In genomic region chr10:411597-411996, GRCh38 we compare ENCODE assay signal across 16 cellular contexts.
DNase-seq lines count a peak whose midpoint lies in the region; ATAC-seq and TF ChIP-seq lines count a peak whose summit lies in the region.
"Had no signal": no experiment of that assay in that cellular context is flagged by ENCODE, and none has a peak within 500 bp of the region (broad histone marks: within the 10 kb centered on the region; RNA-seq: fewer than 3 reads in every experiment).

No MANE protein-coding gene starts in this region.

- peak overlapping the region; percentile 84 for H3K27ac Mint-ChIP-seq in glutamatergic neuron (ENCODE audit: unreplicated experiment)
- H3K27ac Mint-ChIP-seq: CD8-positive, alpha-beta memory T cell had no signal

- peaks cover 37% of the 10 kb centered on the region for H3K4me1 Mint-ChIP-seq in glutamatergic neuron (ENCODE audit: low read depth, unreplicated experiment)
- H3K4me1 Mint-ChIP-seq: CD4-positive, CD25-positive, alpha-beta regulatory T cell had no signal

- H3K9ac ChIP-seq in BLaER1: no peak overlapping the region
- H3K9ac ChIP-seq in MM.1S (ENCODE audit: low read length): no peak overlapping the region

- no peak for TF ChIP-seq CTCF in glutamatergic neuron (IDR thresholded peaks at IDR 0.05; ENCODE audit: partially characterized antibody, unreplicated experiment)
- no peak for TF ChIP-seq CTCF in MM.1S (IDR thresholded peaks at IDR 0.05; ENCODE audit: low read length)

- no peak overlapping the region for H3K4me3 ChIP-seq in BLaER1
- no peak overlapping the region for H3K4me3 ChIP-seq in MM.1S (ENCODE audit: low read length)
- H3K4me3 ChIP-seq: HAP-1 had no signal

- H3K27me3 Mint-ChIP-seq in glutamatergic neuron (ENCODE audit: unreplicated experiment): peaks cover 11% of the 10 kb centered on the region
- H3K27me3 Mint-ChIP-seq: CD4-positive, CD25-positive, alpha-beta regulatory T cell had no signal

- H3K79me2 ChIP-seq in MM.1S (ENCODE audit: low read length): no peaks in the 10 kb centered on the region

- ATAC-seq in HG03469 (IDR thresholded peaks at IDR 0.05; ENCODE audit: unreplicated experiment) (peak; percentile 31), HG03159 (IDR thresholded peaks at IDR 0.05; ENCODE audit: unreplicated experiment) (no peak)

- DNase-seq in ecto neural progenitor cell (ENCODE audit: low spot score): peak; percentile 2
- DNase-seq in glutamatergic neuron: no peak
- DNase-seq in MM.1S: no peak
- DNase-seq in pons (ENCODE audit: low spot score): no peak
- no peak for DNase-seq in NCI-H774 (lab: John Stamatoyannopoulos, UW)
- DNase-seq: ACHN; CD4-positive, CD25-positive, alpha-beta regulatory T cell; CD8-positive, alpha-beta memory T cell; COR-L47; IMR-90; Karpas-422; KBM-7 had no signal

- H3K36me3 ChIP-seq in BLaER1: peaks cover 78% of the 10 kb centered on the region
- H3K36me3 ChIP-seq in MM.1S (replicated peaks; ENCODE audit: insufficient read depth, low read length): peaks cover 4% of the 10 kb centered on the region

- H3K27ac ChIP-seq in BLaER1 (0 out of 2 replicates have a peak overlapping the region, but pooled peaks have one; percentile 0), MM.1S (ENCODE audit: low read length) (no peak overlapping the region)

- peaks cover 22% of the 10 kb centered on the region for H3K4me1 ChIP-seq in BLaER1
- no peaks in the 10 kb centered on the region for H3K4me1 ChIP-seq in MM.1S (ENCODE audit: low read length)

- H3K9me3 ChIP-seq in BLaER1 (no peaks in the 10 kb centered on the region), MM.1S (replicated peaks; ENCODE audit: insufficient read depth, low read length) (no peaks in the 10 kb centered on the region)
- H3K9me3 ChIP-seq: HAP-1 had no signal

- H3K36me3 Mint-ChIP-seq in glutamatergic neuron (ENCODE audit: unreplicated experiment): peaks cover 16% of the 10 kb centered on the region

- H3K4me2 ChIP-seq in BLaER1 (peak overlapping the region; percentile 44), MM.1S (ENCODE audit: low read depth, low read length) (no peak overlapping the region)

- H3K9me2 ChIP-seq in MM.1S (replicated peaks; ENCODE audit: insufficient read depth, low read length): no peaks in the 10 kb centered on the region

- no peak overlapping the region for H3K4me3 Mint-ChIP-seq in glutamatergic neuron (ENCODE audit: unreplicated experiment)
- H3K4me3 Mint-ChIP-seq: CD4-positive, CD25-positive, alpha-beta regulatory T cell; CD8-positive, alpha-beta memory T cell had no signal

- H2AFZ ChIP-seq in MM.1S (ENCODE audit: low read length): no peak overlapping the region

- H4K20me1 ChIP-seq in BLaER1: no peaks in the 10 kb centered on the region
- H4K20me1 ChIP-seq in MM.1S (ENCODE audit: insufficient read depth, low read length): no peaks in the 10 kb centered on the region

- H3K27me3 ChIP-seq in BLaER1: no peaks in the 10 kb centered on the region
- no peaks in the 10 kb centered on the region for H3K27me3 ChIP-seq in MM.1S (replicated peaks; ENCODE audit: insufficient read depth, low read length)

- H3F3A ChIP-seq in MM.1S (ENCODE audit: insufficient read depth, low read length): no peaks in the 10 kb centered on the region

- H3K9me3 Mint-ChIP-seq in glutamatergic neuron (ENCODE audit: unreplicated experiment): peaks cover 9% of the 10 kb centered on the region
- H3K9me3 Mint-ChIP-seq: CD4-positive, CD25-positive, alpha-beta regulatory T cell; CD8-positive, alpha-beta memory T cell had no signal
